Comparison of ENCODE assay signal across 8 cellular contexts in genomic region chr3:12993623-12994356, GRCh38.
DNase-seq lines count a peak whose midpoint lies in the region; ATAC-seq, FAIRE-seq and TF ChIP-seq lines count a peak whose summit lies in the region.

No MANE protein-coding gene starts in this region.

- FAIRE-seq in astrocyte (lab: Jason Lieb, UNC) = no peak

- H3K9me3 ChIP-seq in IMR-90 (ENCODE audit: control insufficient read depth, insufficient read depth, low read length) (no peaks in the 10 kb centered on the region), astrocyte (ENCODE audit: insufficient read depth, low read depth, low read length) (no peaks in the 10 kb centered on the region)

- no peak overlapping the region for H3K23ac ChIP-seq in IMR-90 (ENCODE audit: low read depth, low read length)

- peak overlapping the region; percentile 42 for H2BK120ac ChIP-seq in IMR-90 (ENCODE audit: low read depth, low read length)

- H2BK15ac ChIP-seq in IMR-90 (ENCODE audit: low read depth, low read length) = no peak overlapping the region

- H2AK9ac ChIP-seq in IMR-90 (replicated peaks; ENCODE audit: low read depth, low read length, poor library complexity) = peak overlapping the region; percentile 86

- peaks cover 5% of the 10 kb centered on the region for H3K27me3 Mint-ChIP-seq in astrocyte (ENCODE audit: low read depth, unreplicated experiment)
- no peaks in the 10 kb centered on the region for H3K27me3 Mint-ChIP-seq in stimulated activated naive CD8-positive, alpha-beta T cell treated with anti-CD3 and anti-CD28 coated beads, Interleukin-15, amount 100 ng/mL, for 72 hours

- no peak overlapping the region for H3K27ac Mint-ChIP-seq in astrocyte (ENCODE audit: unreplicated experiment)
- no peak overlapping the region for H3K27ac Mint-ChIP-seq in stimulated activated naive CD8-positive, alpha-beta T cell treated with anti-CD3 and anti-CD28 coated beads, Interleukin-15, amount 100 ng/mL, for 72 hours

- WGBS in IMR-90 (ENCODE audit: extremely low coverage in 2 of 2, insufficient read length in 1 of 2), 2 experiments = 1% methylated on average over 45 of the region's 107 CpGs; no CpG with 5 or more reads in 1 of the 2 experiments

- CTCF ChIA-PET in IMR-90 (lab: Yijun Ruan, JAX) = interaction anchor here (3.0 kb wide), 1 partner anchor 9 kb away, joined by 11 read pairs; no protein-coding TSS in a partner anchor

- peaks cover 24% of the 10 kb centered on the region for H3K4me1 Mint-ChIP-seq in astrocyte (ENCODE audit: low read depth, unreplicated experiment)
- peaks cover 66% of the 10 kb centered on the region for H3K4me1 Mint-ChIP-seq in stimulated activated naive CD8-positive, alpha-beta T cell treated with anti-CD3 and anti-CD28 coated beads, Interleukin-15, amount 100 ng/mL, for 72 hours

- TF ChIP-seq CTCF in IMR-90 (conservative IDR thresholded peaks at IDR 0.05; ENCODE audit: low read depth, low read length) = no peak
- no peak for TF ChIP-seq CTCF in astrocyte (IDR thresholded peaks at IDR 0.05; ENCODE audit: insufficient read depth, low read depth, low read length)

- peak overlapping the region; percentile 29; the same call in 1 of the 2 replicates for H3K4ac ChIP-seq in IMR-90 (ENCODE audit: low read depth, low read length)

- H3K4me1 ChIP-seq in IMR-90 (ENCODE audit: control insufficient read depth, insufficient read depth, low read length) (peaks cover 37% of the 10 kb centered on the region), astrocyte (ENCODE audit: insufficient read depth, low read length) (peaks cover 18% of the 10 kb centered on the region)

- no peaks in the 10 kb centered on the region for H3K36me3 ChIP-seq in IMR-90 (ENCODE audit: control insufficient read depth, insufficient read depth, low read length)
- H3K36me3 ChIP-seq in astrocyte (ENCODE audit: insufficient read depth, low read length) = no peaks in the 10 kb centered on the region

- no peaks in the 10 kb centered on the region for H3K27me3 ChIP-seq in IMR-90 (ENCODE audit: control insufficient read depth, insufficient read depth, low read length)
- no peaks in the 10 kb centered on the region for H3K27me3 ChIP-seq in astrocyte (ENCODE audit: insufficient read depth, low read length)

- TF ChIP-seq POLR2A in IMR-90 (IDR thresholded peaks at IDR 0.05; ENCODE audit: low read depth, low read length) = no peak

- H3K4me2 ChIP-seq in IMR-90 (ENCODE audit: low read depth, low read length) (peak overlapping the region; percentile 91), astrocyte (ENCODE audit: low read length) (peak overlapping the region; percentile 94)

- H3K14ac ChIP-seq in IMR-90 (replicated peaks; ENCODE audit: low read depth, low read length) = 0 out of 2 replicates have a peak overlapping the region, but pooled peaks have one; percentile 42

- H3K79me1 ChIP-seq in IMR-90 (ENCODE audit: low read depth in 1 of 2, low read length in 2 of 2) = peaks cover 2 to 26% of the 10 kb centered on the region in 2 experiments; a peak in 2 of 4 replicates

- peak overlapping the region; percentile 67 for H2BK5ac ChIP-seq in IMR-90 (ENCODE audit: low read depth, low read length, poor library complexity, severe bottlenecking)

- H3K9me3 Mint-ChIP-seq in astrocyte (ENCODE audit: unreplicated experiment) = no peaks in the 10 kb centered on the region
- H3K9me3 Mint-ChIP-seq in stimulated activated naive CD8-positive, alpha-beta T cell treated with anti-CD3 and anti-CD28 coated beads, Interleukin-15, amount 100 ng/mL, for 72 hours = no peaks in the 10 kb centered on the region

- dilution Hi-C loops in IMR-90 (cut with HindIII; ENCODE audit: low sequenced_read_pairs, unreplicated experiment) = no loop called here

- H3K56ac ChIP-seq in IMR-90 (ENCODE audit: extremely low read depth, insufficient read depth, low read length) = peak overlapping the region; percentile 71; the same call in 1 of the 2 replicates

- H3K9me1 ChIP-seq in IMR-90 (ENCODE audit: insufficient read depth, low read length) = peaks cover 18% of the 10 kb centered on the region; the same call in 1 of the 2 replicates

- H2AK5ac ChIP-seq in IMR-90 (ENCODE audit: low read depth, low read length) = no peak overlapping the region

- POLR2A ChIA-PET in IMR-90 (lab: Charles Lee; ENCODE audit: unreplicated experiment) = no interaction called here

- no peaks in the 10 kb centered on the region for H3K79me2 ChIP-seq in astrocyte (ENCODE audit: insufficient read depth, low read length)

- intact Hi-C loops in IMR-90 (cut with micrococcal nuclease) = no loop called here

- no peaks in the 10 kb centered on the region for H3K36me3 Mint-ChIP-seq in astrocyte (ENCODE audit: low read depth, unreplicated experiment)

- DNase-seq in NCI-H1417 (lab: John Stamatoyannopoulos, UW) = peak in 2 of 3 experiments; percentile 3 to 28
- no peak for DNase-seq in NCI-H1417 treated with DMSO at 0.1 percent for 48 hours (lab: John Stamatoyannopoulos, UW)
- DNase-seq in IMR-90 = no peak
- DNase-seq in astrocyte (ENCODE audit: low read depth) = no peak
- peak; percentile 40 for DNase-seq in iPS-NIHi7 (ENCODE audit: extremely low spot score)
- DNase-seq in stimulated activated naive CD8-positive, alpha-beta T cell treated with anti-CD3 and anti-CD28 coated beads, Interleukin-15, amount 100 ng/mL, for 72 hours = no peak
- DNase-seq in inferior parietal cortex (ENCODE audit: extremely low spot score) = no peak
- DNase-seq in COR-L47 (lab: John Stamatoyannopoulos, UW) = no peak

- H3K4me3 ChIP-seq in IMR-90 (ENCODE audit: insufficient read depth, low read depth, low read length) = peak overlapping the region; percentile 63
- peak overlapping the region; percentile 60 for H3K4me3 ChIP-seq in astrocyte (ENCODE audit: insufficient read depth, low read depth, low read length)

- no peak for TF ChIP-seq RAD21 in IMR-90 (IDR thresholded peaks at IDR 0.05; ENCODE audit: low read length)

- ATAC-seq in IMR-90 (ENCODE audit: low read depth) = peak; percentile 36
- ATAC-seq in stimulated activated naive CD8-positive, alpha-beta T cell treated with anti-CD3 and anti-CD28 coated beads, Interleukin-15, amount 100 ng/mL, for 72 hours = peak; percentile 5

- peak overlapping the region; percentile 53 for H3K27ac ChIP-seq in IMR-90 (ENCODE audit: insufficient read depth, low read length)
- H3K27ac ChIP-seq in astrocyte (ENCODE audit: low read depth, low read length) = no peak overlapping the region

- peak overlapping the region; percentile 17; the same call in 1 of the 2 replicates for H3K18ac ChIP-seq in IMR-90 (ENCODE audit: low read depth, low read length)

- BruUV-seq in IMR-90 (replicated peaks; lab: Mats Ljungman, UMichigan) = no TSS peak

- peak overlapping the region; percentile 70 for H3K9ac ChIP-seq in IMR-90 (ENCODE audit: low read depth, low read length)
- H3K9ac ChIP-seq in astrocyte (ENCODE audit: low read length) = peak overlapping the region; percentile 71

- in situ Hi-C loops in IMR-90 (cut with MboI; ENCODE audit: low sequenced_read_pairs) = no loop called here

- peak overlapping the region; percentile 96 for H2AFZ ChIP-seq in IMR-90 (replicated peaks; ENCODE audit: low read length, poor library complexity)
- H2AFZ ChIP-seq in astrocyte (ENCODE audit: low read depth, low read length) = peak overlapping the region; percentile 95

- H4K20me1 ChIP-seq in IMR-90 (ENCODE audit: insufficient read depth, low read length) (no peaks in the 10 kb centered on the region; the same call in 1 of the 2 replicates), astrocyte (ENCODE audit: insufficient read depth, low read length) (peaks cover 12% of the 10 kb centered on the region)

- peak overlapping the region in 1 of 2 experiments; percentile 35; a peak in 2 of 4 replicates for H4K8ac ChIP-seq in IMR-90 (ENCODE audit: low read depth in 2 of 2, low read length in 2 of 2)

- H4K5ac ChIP-seq in IMR-90 (ENCODE audit: low read depth, low read length) = peak overlapping the region; percentile 35; the same call in 1 of the 2 replicates

- H4K91ac ChIP-seq in IMR-90 (ENCODE audit: insufficient read depth, low read depth, low read length) = peak overlapping the region; percentile 29; the same call in 1 of the 2 replicates

- H2BK20ac ChIP-seq in IMR-90 (ENCODE audit: low read depth, low read length) = no peak overlapping the region

- H3K4me3 Mint-ChIP-seq in astrocyte (ENCODE audit: unreplicated experiment) = peak overlapping the region; percentile 85
- peak overlapping the region; percentile 84 to 89 for H3K4me3 Mint-ChIP-seq in stimulated activated naive CD8-positive, alpha-beta T cell treated with anti-CD3 and anti-CD28 coated beads, Interleukin-15, amount 100 ng/mL, for 72 hours

TF ChIP-seq in IMR-90, 13 proteins besides CTCF, POLR2A, EP300 and RAD21:
- TF ChIP-seq MAZ (IDR thresholded peaks at IDR 0.05; ENCODE audit: borderline replicate concordance, low read depth, low read length) = no peak; the same call in 1 of the 2 replicates
- no peak for TF ChIP-seq ELK1 (IDR thresholded peaks at IDR 0.05; ENCODE audit: borderline replicate concordance, low read depth, low read length)
- no peak for TF ChIP-seq MXI1 (IDR thresholded peaks at IDR 0.05; ENCODE audit: borderline replicate concordance, low read depth, low read length)
- no peak for TF ChIP-seq FOS (IDR thresholded peaks at IDR 0.05; ENCODE audit: low read depth, low read length)
- no peak for TF ChIP-seq USF2 (IDR thresholded peaks at IDR 0.05; ENCODE audit: low read depth, low read length)
- no peak for TF ChIP-seq SMC3 (IDR thresholded peaks at IDR 0.05; ENCODE audit: low read depth, low read length)
- TF ChIP-seq BHLHE40 (IDR thresholded peaks at IDR 0.05; ENCODE audit: low read depth, low read length) = no peak
- no peak for TF ChIP-seq CEBPB (IDR thresholded peaks at IDR 0.05; ENCODE audit: low read depth, low read length)
- TF ChIP-seq RCOR1 (IDR thresholded peaks at IDR 0.05; ENCODE audit: insufficient replicate concordance, low read length) = no peak
- TF ChIP-seq MAFK (IDR thresholded peaks at IDR 0.05; ENCODE audit: low read depth, low read length) = no peak
- TF ChIP-seq RFX5 (IDR thresholded peaks at IDR 0.05; ENCODE audit: low read depth, low read length) = no peak

Comparison
In these comparisons a context has a peak if more than half of its experiments do, and no peak if none do; other contexts are left out.
1. DNase-seq: peak in NCI-H1417 (2 of 3) and iPS-NIHi7 (single experiment); none in NCI-H1417 treated with DMSO at 0.1 percent for 48 hours (single experiment), IMR-90 (single experiment), astrocyte (single experiment), stimulated activated naive CD8-positive, alpha-beta T cell treated with anti-CD3 and anti-CD28 coated beads, Interleukin-15, amount 100 ng/mL, for 72 hours (0 of 2), inferior parietal cortex (single experiment) and COR-L47 (single experiment).